ENCODE assay signal across 16 cellular contexts in the genomic region with DNA sequence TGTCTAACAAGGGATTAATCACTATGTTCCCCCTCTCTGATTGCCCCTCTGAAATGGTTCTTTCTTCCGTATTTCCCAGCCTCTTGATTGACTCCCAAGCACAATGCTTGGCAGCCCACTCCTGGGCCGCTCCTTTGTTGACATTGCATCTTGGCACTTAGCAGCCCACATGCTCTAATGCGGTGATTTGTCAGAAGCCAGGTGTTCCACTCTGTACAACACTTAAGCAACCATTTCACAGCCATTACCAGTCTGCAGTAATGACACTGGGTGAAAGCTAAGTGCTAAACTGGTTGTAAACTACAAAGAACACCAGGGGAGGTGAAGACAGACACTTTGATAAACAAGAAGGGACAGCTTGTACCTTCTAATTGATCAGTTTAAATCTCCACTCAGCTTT.
DNase-seq lines count a peak whose midpoint lies in the region; ATAC-seq and TF ChIP-seq lines count a peak whose summit lies in the region.
"Had no signal": no experiment of that assay in that cellular context is flagged by ENCODE, and none has a peak within 500 bp of the region (broad histone marks: within the 10 kb centered on the region; RNA-seq: fewer than 3 reads in every experiment).

No MANE protein-coding gene starts in this region.

- H3K27me3 ChIP-seq in stomach, result no peaks in the 10 kb centered on the region
- H3K27me3 ChIP-seq: ascending aorta had no signal

- intact Hi-C loops in stomach (cut with DNase I; ENCODE audit: low total_unique reads), result no loop called here

- peak overlapping the region; percentile 43 for H3K27ac ChIP-seq in VCaP
- H3K27ac ChIP-seq in stomach, result peak overlapping the region; percentile 29 to 84 (median 49)
- H3K27ac ChIP-seq: ascending aorta had no signal

- H3K9me3 ChIP-seq in stomach, result peaks cover 0 to 11% (median 9%) of the 10 kb centered on the region in 4 donors
- H3K9me3 ChIP-seq: ascending aorta had no signal

- no peak for TF ChIP-seq EP300 in stomach (IDR thresholded peaks at IDR 0.05)

- no peak for TF ChIP-seq CTCF in VCaP (conservative IDR thresholded peaks at IDR 0.05)
- TF ChIP-seq CTCF in stomach (IDR thresholded peaks at IDR 0.05), result no peak

- no peaks in the 10 kb centered on the region for H3K36me3 ChIP-seq in stomach
- H3K36me3 ChIP-seq: ascending aorta had no signal

- peak; percentile 97 for DNase-seq in NCI-H1105 (lab: John Stamatoyannopoulos, UW)
- peak; percentile 99 for DNase-seq in NCI-H2107 treated with DMSO at 0.1 percent for 48 hours (lab: John Stamatoyannopoulos, UW; ENCODE audit: unreplicated experiment)
- peak; percentile 81 for DNase-seq in stomach
- DNase-seq in NCI-H1694 (lab: John Stamatoyannopoulos, UW), result no peak
- no peak for DNase-seq in stimulated activated CD4-positive, alpha-beta T cell treated with anti-CD3 and anti-CD28 coated beads, Interleukin-1b, Interleukin-23, amount 100 ng/mL, for 48 hours
- DNase-seq: activated CD4-positive, alpha-beta T cell treated with anti-CD3 and anti-CD28 coated beads, Interleukin-2, amount 10 ng/mL, durations not matched to agents 7 days and 5 days; activated naive CD4-positive, alpha-beta T cell treated with Interleukin-2 at 50 U/mL for 16 hours; Kasumi-1; NCI-H446 treated with DMSO at 0.1 percent for 48 hours; PC-3; T1000 had no signal

- H3K4me3 ChIP-seq in stomach, result no peak overlapping the region
- H3K4me3 ChIP-seq: ascending aorta had no signal

- 18 to 38% (median 23%) methylated on average over 3 of the region's 3 CpGs for WGBS in stomach, 5 donors

- peaks cover 0 to 8% (median 0%) of the 10 kb centered on the region in 4 donors for H3K4me1 ChIP-seq in stomach
- H3K4me1 ChIP-seq: ascending aorta had no signal

- ATAC-seq in HG02623 (IDR thresholded peaks at IDR 0.05; ENCODE audit: unreplicated experiment) (no peak), HG02763 (IDR thresholded peaks at IDR 0.05; ENCODE audit: unreplicated experiment) (no peak)
- ATAC-seq: HCT116, PC-3 had no signal

- TF ChIP-seq POLR2A in stomach (IDR thresholded peaks at IDR 0.05), result no peak

Comparison
In these comparisons a context has a peak if more than half of its experiments do, and no peak if none do; other contexts are left out.
1. DNase-seq: peak in NCI-H1105 (single experiment), NCI-H2107 treated with DMSO at 0.1 percent for 48 hours (single experiment) and stomach (single experiment); none in NCI-H1694 (single experiment) and stimulated activated CD4-positive, alpha-beta T cell treated with anti-CD3 and anti-CD28 coated beads, Interleukin-1b, Interleukin-23, amount 100 ng/mL, for 48 hours (single experiment).